Comparison of ENCODE assay signal across 8 cellular contexts in the genomic region with DNA sequence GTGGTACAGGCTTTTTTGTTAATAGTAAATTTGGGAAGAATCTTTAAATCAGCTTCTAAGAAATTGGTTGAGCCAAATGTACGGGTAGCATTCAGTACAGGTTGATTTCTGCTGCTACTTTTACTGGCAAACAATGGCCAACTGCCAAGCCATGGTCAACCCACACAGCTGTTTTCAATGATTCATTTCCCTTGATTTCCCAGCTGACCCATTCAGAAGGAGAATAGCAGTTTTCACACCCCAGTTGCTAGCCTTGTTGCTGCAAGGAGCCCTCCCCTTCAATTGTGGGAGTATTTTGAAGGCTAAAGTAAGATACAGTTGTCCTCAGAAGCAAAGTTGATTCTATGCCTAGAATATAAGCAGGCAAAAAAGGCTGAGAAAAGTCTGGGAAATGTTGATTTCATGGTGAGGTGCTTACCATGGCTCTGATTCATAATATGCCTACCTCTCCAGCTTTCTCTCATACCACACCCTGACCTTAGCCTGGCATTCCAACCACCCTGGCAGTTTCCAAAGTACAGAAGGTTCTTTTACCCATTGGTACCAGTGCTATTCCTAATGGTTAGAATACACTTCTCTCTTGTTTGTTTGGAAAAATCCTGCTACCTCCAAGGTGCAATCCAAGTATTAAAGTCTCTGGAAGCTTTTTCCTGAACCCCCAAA.
DNase-seq lines count a peak whose midpoint lies in the region; ATAC-seq and TF ChIP-seq lines count a peak whose summit lies in the region.

No MANE protein-coding gene starts in this region.

- no peak overlapping the region for H3K4me3 ChIP-seq in cardiac fibroblast (replicated peaks in 1 of 2; ENCODE audit: low read depth in 2 of 2, low read length in 2 of 2)

- ATAC-seq in effector memory CD8-positive, alpha-beta T cell (replicated peaks), result no peak
- ATAC-seq in GM18868 (IDR thresholded peaks at IDR 0.05; ENCODE audit: unreplicated experiment), result no peak

- peaks cover 3 to 10% of the 10 kb centered on the region in 2 donors for H3K4me1 Mint-ChIP-seq in effector memory CD8-positive, alpha-beta T cell (ENCODE audit: low read depth in 2 of 2)

- in situ Hi-C loops in GM13976 (cut with MboI; ENCODE audit: low sequenced_read_pairs, unreplicated experiment), result no loop called here

- no peaks in the 10 kb centered on the region for H3K27me3 Mint-ChIP-seq in effector memory CD8-positive, alpha-beta T cell

- H3K9me3 Mint-ChIP-seq in effector memory CD8-positive, alpha-beta T cell, result no peaks in the 10 kb centered on the region

- H3K4me3 Mint-ChIP-seq in effector memory CD8-positive, alpha-beta T cell, result no peak overlapping the region

- DNase-seq in DMS53 (lab: John Stamatoyannopoulos, UW) (peak; percentile 41), NCI-H2029 treated with DMSO at 0.1 percent for 48 hours (lab: John Stamatoyannopoulos, UW) (peak; percentile 80), cardiac fibroblast (ENCODE audit: low read depth in 2 of 2) (peak; percentile 99), medulla oblongata (ENCODE audit: extremely low spot score) (peak; percentile 43), cerebellar nuclear complex (lab: John Stamatoyannopoulos, UW) (no peak), GM13976 (ENCODE audit: low spot score) (no peak)
- DNase-seq in effector memory CD8-positive, alpha-beta T cell, result no peak

- TF ChIP-seq CTCF in cardiac fibroblast (IDR thresholded peaks at IDR 0.05; ENCODE audit: low read depth, low read length), result no peak
- TF ChIP-seq CTCF in GM13976 (IDR thresholded peaks at IDR 0.05; ENCODE audit: borderline replicate concordance, control extremely low read depth, extremely low read depth, insufficient read depth, missing control alignments), result no peak

- H3K27ac Mint-ChIP-seq in effector memory CD8-positive, alpha-beta T cell, result no peak overlapping the region

- no peaks in the 10 kb centered on the region for H3K36me3 Mint-ChIP-seq in effector memory CD8-positive, alpha-beta T cell (ENCODE audit: insufficient read depth)

Comparison
In these comparisons a context has a peak if more than half of its experiments do, and no peak if none do; other contexts are left out.
1. DNase-seq: peak in DMS53 (single experiment), NCI-H2029 treated with DMSO at 0.1 percent for 48 hours (single experiment), cardiac fibroblast (2 of 2) and medulla oblongata (single experiment); none in cerebellar nuclear complex (0 of 2), GM13976 (single experiment) and effector memory CD8-positive, alpha-beta T cell (0 of 3).